9 cellular contexts compared by ENCODE assay signal in the genomic region with DNA sequence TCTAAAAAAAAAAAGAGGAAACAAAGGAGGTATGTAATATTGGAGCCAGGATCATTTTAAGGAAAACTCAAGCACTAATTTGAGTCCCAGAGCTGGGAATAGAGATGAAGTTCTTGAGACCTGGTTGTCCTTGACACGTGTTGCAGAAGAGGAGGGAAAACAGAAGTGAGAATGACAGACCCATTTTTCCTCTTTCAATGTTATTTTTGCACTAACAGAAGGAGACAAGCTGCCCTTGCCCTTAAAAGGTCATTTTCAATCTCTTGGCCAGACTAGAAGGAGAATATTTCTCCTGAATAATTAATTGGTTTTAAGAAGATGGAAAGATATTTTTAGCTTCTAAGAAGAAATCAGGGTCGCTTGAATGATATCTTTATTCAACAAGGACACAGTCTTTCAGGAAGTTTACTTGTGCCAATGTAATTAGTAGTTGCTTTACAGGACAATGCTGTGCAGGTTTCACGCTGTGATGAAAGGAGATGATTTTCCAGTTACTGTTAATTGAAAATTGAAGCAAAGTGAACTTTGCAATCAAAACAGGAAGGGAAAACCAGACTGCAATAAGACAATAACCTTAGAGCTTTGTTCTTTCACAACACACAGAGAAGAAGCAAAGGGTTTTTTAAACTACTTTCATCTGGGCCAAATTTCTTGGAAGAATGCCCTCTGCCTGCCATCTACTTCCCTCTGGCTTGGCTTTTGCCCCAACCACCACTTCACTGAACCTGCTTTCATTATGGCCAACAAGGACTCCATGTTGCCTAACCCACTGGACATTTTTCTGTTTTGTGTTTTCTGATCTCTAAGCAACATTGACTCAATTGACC. TPM values are rescaled to one million over a fixed set of nuclear protein-coding genes. Genes with fewer than 3 reads are reported as not detected.
A peak's percentile ranks its signal among the peaks of the same experiment; 100 is the strongest.
DNase-seq lines count a peak whose midpoint lies in the region; ATAC-seq and TF ChIP-seq lines count a peak whose summit lies in the region.
"Had no signal": no experiment of that assay in that cellular context is flagged by ENCODE, and none has a peak within 500 bp of the region (broad histone marks: within the 10 kb centered on the region; RNA-seq: fewer than 3 reads in every experiment).

No MANE protein-coding gene starts in this region.

- no peaks in the 10 kb centered on the region for H3K79me2 ChIP-seq in mammary epithelial cell (ENCODE audit: insufficient read depth, low read length)

- H3K4me3 ChIP-seq in mammary epithelial cell (replicated peaks in 1 of 3; ENCODE audit: insufficient read depth in 1 of 3, low read depth in 2 of 3, low read length in 3 of 3) (no peak overlapping the region), mucosa of descending colon (no peak overlapping the region)

- H3K36me3 ChIP-seq in mammary epithelial cell (ENCODE audit: insufficient read depth, low read length): no peaks in the 10 kb centered on the region
- H3K36me3 ChIP-seq in mucosa of descending colon (ENCODE audit: low read depth): no peaks in the 10 kb centered on the region

- TF ChIP-seq CTCF in mammary epithelial cell (conservative IDR thresholded peaks at IDR 0.05 in 1 of 2, IDR thresholded peaks at IDR 0.05 in 1 of 2; ENCODE audit: extremely low read depth in 1 of 2, insufficient read depth in 1 of 2, low read depth in 1 of 2, low read length in 2 of 2) (no peak), mucosa of descending colon (IDR thresholded peaks at IDR 0.05) (no peak), GM13977 (IDR thresholded peaks at IDR 0.05; ENCODE audit: extremely low read depth, insufficient read depth, missing control alignments) (no peak)

- WGBS in mammary epithelial cell (ENCODE audit: low coverage, missing lambda C conversion rate): 15% methylated on average over 3 of the region's 3 CpGs

- no peaks in the 10 kb centered on the region for H3K27me3 ChIP-seq in mammary epithelial cell (ENCODE audit: insufficient read depth, low read length)

- peaks cover 6% of the 10 kb centered on the region for H3K4me1 ChIP-seq in mammary epithelial cell (ENCODE audit: insufficient read depth, low read length)
- peaks cover 11% of the 10 kb centered on the region for H3K4me1 ChIP-seq in mucosa of descending colon (ENCODE audit: low read depth)

- no peak overlapping the region for H3K4me2 ChIP-seq in mammary epithelial cell (ENCODE audit: insufficient read depth, low read depth, low read length)

- dilution Hi-C loops in mammary epithelial cell (cut with HindIII; ENCODE audit: low sequenced_read_pairs): no loop called here

- peak overlapping the region; percentile 28 for H2AFZ ChIP-seq in mammary epithelial cell (ENCODE audit: low read depth, low read length)

- peak; percentile 48 for ATAC-seq in mucosa of descending colon
- no peak for ATAC-seq in GM21717 (IDR thresholded peaks at IDR 0.05; ENCODE audit: unreplicated experiment)

- no peak overlapping the region for H3K9ac ChIP-seq in mammary epithelial cell (ENCODE audit: insufficient read depth, low read length)

- BruUV-seq in mammary epithelial cell (replicated peaks; lab: Mats Ljungman, UMichigan): no TSS peak

- CTCF ChIA-PET in mammary epithelial cell (lab: Charles Lee; ENCODE audit: low non-redundant PET): no interaction called here

- intact Hi-C loops in mammary epithelial cell (cut with micrococcal nuclease) (no loop called here), mucosa of descending colon (cut with DNase I, micrococcal nuclease) (no loop called here)

- H4K20me1 ChIP-seq in mammary epithelial cell (ENCODE audit: insufficient read depth, low read length): no peaks in the 10 kb centered on the region

- in situ Hi-C loops in mammary epithelial cell (cut with MboI; ENCODE audit: low sequenced_read_pairs in 2 of 2) (no loop called here), GM13977 (cut with MboI; ENCODE audit: low pct_unique_long_range_greater_than_20kb, low sequenced_read_pairs, unreplicated experiment) (loop anchor here (10.0 kb wide), 1 partner anchor 48 kb away; no protein-coding TSS in a partner anchor)

- DNase-seq in AML-193 (lab: John Stamatoyannopoulos, UW) (peak; percentile 86 to 90), M059J (ENCODE audit: low read depth) (peak; percentile 86), mammary epithelial cell (peak; percentile 24), mucosa of descending colon (peak in 1 of 3 donors; percentile 53), NK-92 (lab: John Stamatoyannopoulos, UW; ENCODE audit: unreplicated experiment) (no peak), GM13977 (ENCODE audit: low spot score) (no peak)
- DNase-seq in central memory CD4-positive, alpha-beta T cell: no peak
- DNase-seq: GDM1 had no signal

- H3K9me3 ChIP-seq in mammary epithelial cell (replicated peaks; ENCODE audit: insufficient read depth, low read length): no peaks in the 10 kb centered on the region
- H3K9me3 ChIP-seq in mucosa of descending colon: peaks cover 6% of the 10 kb centered on the region

- no peak overlapping the region for H3K27ac ChIP-seq in mammary epithelial cell (ENCODE audit: insufficient read depth, low read depth, low read length)

RNA-seq across cellular contexts. Expression of gene GPCPD1, which starts 31.6 kb away (rescaled TPM):
- total RNA-seq in M059J (2014; rRNA removed; shearing (Covaris generic)): 8.0 and 17.1 TPM in 2 replicates
- total RNA-seq in mammary epithelial cell: 10 to 100 TPM; 17.3 to 34.4 TPM
- polyA plus RNA-seq in mammary epithelial cell: 6.4 TPM
- polyA minus RNA-seq in mammary epithelial cell: 56.2 TPM
- total RNA-seq in mucosa of descending colon: 10 to 100 TPM; 26.8 to 35.6 (median 31.1) TPM

Comparison
In these comparisons a context has a peak if more than half of its experiments do, and no peak if none do; other contexts are left out.
1. DNase-seq: peak in AML-193 (2 of 2), M059J (single experiment) and mammary epithelial cell (single experiment); none in NK-92 (single experiment), GM13977 (single experiment) and central memory CD4-positive, alpha-beta T cell (single experiment).